Comparison of ENCODE assay signal across 22 cellular contexts in genomic region chr17:45581860-45582259, GRCh38.
DNase-seq lines count a peak whose midpoint lies in the region; ATAC-seq, FAIRE-seq and TF ChIP-seq lines count a peak whose summit lies in the region.
"Had no signal": no experiment of that assay in that cellular context is flagged by ENCODE, and none has a peak within 500 bp of the region (broad histone marks: within the 10 kb centered on the region; RNA-seq: fewer than 3 reads in every experiment).

No MANE protein-coding gene starts in this region.

- no peak overlapping the region for H3K27ac ChIP-seq in DND-41 (ENCODE audit: low read length)
- H3K27ac ChIP-seq: coronary artery, SJSA1 had no signal

- H3K9ac ChIP-seq in DND-41 (ENCODE audit: low read depth, low read length), result peak overlapping the region; percentile 9; the same call in 1 of the 2 replicates

- no peaks in the 10 kb centered on the region for H3K9me3 ChIP-seq in DND-41 (ENCODE audit: insufficient read depth, low read length, severe bottlenecking)
- H3K9me3 ChIP-seq: Caco-2, SJSA1, suprapubic skin, vagina had no signal

- H3K36me3 Mint-ChIP-seq in T-cell, result peaks cover 24% of the 10 kb centered on the region
- peaks cover 17% of the 10 kb centered on the region for H3K36me3 Mint-ChIP-seq in memory B cell

- H3K9me3 Mint-ChIP-seq in T-cell (no peaks in the 10 kb centered on the region), memory B cell (no peaks in the 10 kb centered on the region)
- H3K9me3 Mint-ChIP-seq: T-helper 1 cell treated with Interleukin-12 subunit alpha and Interleukin-12 subunit beta and Interleukin-4 antibody, amounts not matched to agents 30 μg/mL and 1 μg/mL, for 36 hours had no signal

- peaks cover 79% of the 10 kb centered on the region for H3K79me2 ChIP-seq in DND-41 (ENCODE audit: insufficient read depth, low read length)

- H3K27me3 Mint-ChIP-seq in T-cell (no peaks in the 10 kb centered on the region), memory B cell (no peaks in the 10 kb centered on the region)

- no peak for DNase-seq in DND-41
- DNase-seq in T-cell, result no peak
- no peak for DNase-seq in memory B cell (ENCODE audit: low spot score in 2 of 2)
- peak; percentile 12 for DNase-seq in superior temporal gyrus (ENCODE audit: extremely low spot score)
- no peak for DNase-seq in HTR-8/SVneo (ENCODE audit: insufficient read length, low spot score)
- DNase-seq in NK-92 (lab: John Stamatoyannopoulos, UW; ENCODE audit: unreplicated experiment), result no peak
- DNase-seq: activated CD8-positive, alpha-beta memory T cell treated with anti-CD3 and anti-CD28 coated beads, Interleukin-2, amount 50 U/mL, for 48 hours; activated gamma-delta T cell; Caco-2; EL; GOT3; NCI-H1417 treated with DMSO at 0.1 percent for 48 hours; NCI-H510A treated with DMSO at 0.1 percent for 48 hours; posterior cingulate gyrus had no signal

- TF ChIP-seq CTCF in DND-41 (IDR thresholded peaks at IDR 0.05; ENCODE audit: borderline replicate concordance, extremely low read depth, low read length, poor library complexity, severe bottlenecking), result no peak

- peak overlapping the region in 1 of 3 donors; percentile 33 for H3K4me3 Mint-ChIP-seq in T-cell
- H3K4me3 Mint-ChIP-seq in memory B cell, result no peak overlapping the region
- H3K4me3 Mint-ChIP-seq: T-helper 1 cell treated with Interleukin-12 subunit alpha and Interleukin-12 subunit beta and Interleukin-4 antibody, amounts not matched to agents 30 μg/mL and 1 μg/mL, for 36 hours had no signal

- peaks cover 34% of the 10 kb centered on the region for H3K36me3 ChIP-seq in DND-41 (ENCODE audit: insufficient read depth, low read length)
- H3K36me3 ChIP-seq: suprapubic skin, vagina had no signal

- H3K27me3 ChIP-seq in DND-41 (ENCODE audit: insufficient read depth, low read length, poor library complexity), result no peaks in the 10 kb centered on the region
- H3K27me3 ChIP-seq: suprapubic skin, vagina had no signal

- H4K20me1 ChIP-seq in DND-41 (ENCODE audit: insufficient read depth, low read length), result peaks cover 39% of the 10 kb centered on the region

- H3K4me1 Mint-ChIP-seq in T-cell, result peaks cover 65 to 75% (median 67%) of the 10 kb centered on the region in 3 donors
- H3K4me1 Mint-ChIP-seq in memory B cell, result peaks cover 45% of the 10 kb centered on the region

- H3K27ac Mint-ChIP-seq in T-cell (peak overlapping the region; percentile 2 to 34), memory B cell (peak overlapping the region; percentile 98)
- H3K27ac Mint-ChIP-seq: T-helper 1 cell treated with Interleukin-12 subunit alpha and Interleukin-12 subunit beta and Interleukin-4 antibody, amounts not matched to agents 30 μg/mL and 1 μg/mL, for 36 hours had no signal

- peaks cover 50% of the 10 kb centered on the region for H3K4me1 ChIP-seq in DND-41 (ENCODE audit: insufficient read depth, low read length)
- H3K4me1 ChIP-seq: Caco-2 had no signal

- no peak for ATAC-seq in DND-41 (ENCODE audit: insufficient read depth, low read depth)
- ATAC-seq in T-cell (replicated peaks in 1 of 4), result no peak
- no peak for ATAC-seq in memory B cell (ENCODE audit: low read depth)
- ATAC-seq in GM21526 (IDR thresholded peaks at IDR 0.05; ENCODE audit: low FRiP score, unreplicated experiment), result no peak

- POLR2A ChIA-PET in T-cell (lab: Charles Lee), result interaction anchor here in 1 of 2 donors (0.6 kb wide), 1 partner anchor 9 kb away, joined by 14 read pairs; no protein-coding TSS in a partner anchor

- FAIRE-seq in HTR-8/SVneo (lab: Jason Lieb, UNC), result no peak
- FAIRE-seq: bronchial epithelial cell, RCC 7860 had no signal

- H3K4me2 ChIP-seq in DND-41 (ENCODE audit: insufficient read depth, low read length), result peak overlapping the region; percentile 74

- no peak overlapping the region for H2AFZ ChIP-seq in DND-41 (ENCODE audit: low read depth, low read length)

- CTCF ChIA-PET in T-cell (lab: Charles Lee), result interaction anchor here in 1 of 2 donors (0.6 kb wide), 1 partner anchor 1210 kb away, joined by 3 read pairs; no protein-coding TSS in a partner anchor

- peak overlapping the region in 1 of 2 experiments; percentile 31; a peak in 1 of 4 replicates for H3K4me3 ChIP-seq in DND-41 (ENCODE audit: low read depth in 1 of 2, low read length in 2 of 2)
- H3K4me3 ChIP-seq: coronary artery, SJSA1, suprapubic skin, vagina had no signal
